In genomic region chr2:234329202-234329930, GRCh38 we compare ENCODE assay signal across 13 cellular contexts.
DNase-seq lines count a peak whose midpoint lies in the region; ATAC-seq, FAIRE-seq and TF ChIP-seq lines count a peak whose summit lies in the region.
"Had no signal": no experiment of that assay in that cellular context is flagged by ENCODE, and none has a peak within 500 bp of the region (broad histone marks: within the 10 kb centered on the region; RNA-seq: fewer than 3 reads in every experiment).

No MANE protein-coding gene starts in this region.

- TF ChIP-seq CTCF in H1 (IDR thresholded peaks at IDR 0.05; ENCODE audit: control extremely low read depth in 1 of 3, insufficient read depth in 1 of 3, low read depth in 1 of 3, low read length in 3 of 3) = no peak

- POLR2A ChIA-PET in H1 (lab: Charles Lee; ENCODE audit: partially characterized antibody) = no interaction called here

- H3K4me1 ChIP-seq in H1 (replicated peaks in 1 of 4; ENCODE audit: control insufficient read depth in 3 of 4, insufficient read depth in 4 of 4, low read length in 3 of 4) (peaks cover 0 to 10% (median 6%) of the 10 kb centered on the region in 4 experiments; a peak in 4 of 7 replicates), mesenchymal stem cell (ENCODE audit: control insufficient read depth, insufficient read depth, low read depth, low read length) (peaks cover 11% of the 10 kb centered on the region), trophoblast cell (ENCODE audit: control insufficient read depth in 1 of 2, insufficient read depth in 2 of 2, low read length in 2 of 2) (peaks cover 6 to 7% of the 10 kb centered on the region in 2 experiments)
- H3K4me1 ChIP-seq: BLaER1, psoas muscle had no signal

- no peak for TF ChIP-seq EP300 in H1 (IDR thresholded peaks at IDR 0.05; ENCODE audit: borderline replicate concordance in 1 of 2, low read depth in 2 of 2, low read length in 2 of 2)

- no peaks in the 10 kb centered on the region for H3K79me1 ChIP-seq in H1 (ENCODE audit: low read depth, low read length)
- H3K79me1 ChIP-seq in mesenchymal stem cell (replicated peaks; ENCODE audit: low read length, poor library complexity, severe bottlenecking) = no peaks in the 10 kb centered on the region
- peaks cover 4% of the 10 kb centered on the region for H3K79me1 ChIP-seq in trophoblast cell (ENCODE audit: low read length)

- TF ChIP-seq RAD21 in H1 (IDR thresholded peaks at IDR 0.05 in 1 of 2, conservative IDR thresholded peaks at IDR 0.05 in 1 of 2; ENCODE audit: low read depth in 2 of 2, low read length in 2 of 2) = no peak

- H2BK120ac ChIP-seq in H1 (replicated peaks; ENCODE audit: low read depth, low read length) (no peak overlapping the region), mesenchymal stem cell (ENCODE audit: low read depth, low read length) (no peak overlapping the region), trophoblast cell (ENCODE audit: insufficient read depth, low read length, poor library complexity) (no peak overlapping the region)

- TF ChIP-seq POLR2A in H1 (IDR thresholded peaks at IDR 0.05; ENCODE audit: control extremely low read depth in 1 of 2, low read depth in 2 of 2, low read length in 2 of 2) = no peak

- H3K23ac ChIP-seq in H1 (ENCODE audit: insufficient read length) (no peak overlapping the region), mesenchymal stem cell (ENCODE audit: low read length in 2 of 2) (no peak overlapping the region), trophoblast cell (ENCODE audit: low read length) (no peak overlapping the region)

- H4K20me1 ChIP-seq in H1 (replicated peaks in 1 of 2; ENCODE audit: control insufficient read depth in 1 of 2, insufficient read depth in 2 of 2, low read length in 2 of 2) = no peaks in the 10 kb centered on the region
- H4K20me1 ChIP-seq: BLaER1 had no signal

- no peak overlapping the region for H4K12ac ChIP-seq in trophoblast cell (ENCODE audit: low read depth, low read length)

- H3K23me2 ChIP-seq in H1 (ENCODE audit: low read depth, low read length) = no peaks in the 10 kb centered on the region

- no peak overlapping the region for H2BK20ac ChIP-seq in H1 (ENCODE audit: low read length)

- no peak for FAIRE-seq in H1 (lab: Jason Lieb, UNC)

- H2BK12ac ChIP-seq in H1 (ENCODE audit: low read depth, low read length) (no peak overlapping the region), mesenchymal stem cell (ENCODE audit: low read length in 2 of 2) (no peak overlapping the region), trophoblast cell (ENCODE audit: low read length) (no peak overlapping the region)

- no peak overlapping the region for H3K4me3 ChIP-seq in H1 (ENCODE audit: extremely low read depth in 1 of 4, insufficient read depth in 2 of 4, low read depth in 3 of 4, low read length in 4 of 4)
- H3K4me3 ChIP-seq in mesenchymal stem cell (ENCODE audit: insufficient read depth in 1 of 2, low read depth in 1 of 2, low read length in 2 of 2) = no peak overlapping the region
- no peak overlapping the region for H3K4me3 ChIP-seq in trophoblast cell (ENCODE audit: low read depth, low read length)
- H3K4me3 ChIP-seq: BLaER1, psoas muscle had no signal

- no peak overlapping the region for H3K27ac ChIP-seq in H1 (ENCODE audit: low read depth, low read length)
- no peak overlapping the region for H3K27ac ChIP-seq in mesenchymal stem cell (ENCODE audit: low read length, poor library complexity, severe bottlenecking)
- no peak overlapping the region for H3K27ac ChIP-seq in trophoblast cell (ENCODE audit: low read depth, low read length)
- H3K27ac ChIP-seq: BLaER1, psoas muscle had no signal

- no peak overlapping the region for H2AFZ ChIP-seq in H1 (ENCODE audit: low read length)
- no peak overlapping the region for H2AFZ ChIP-seq in mesenchymal stem cell (ENCODE audit: low read depth, low read length)
- H2AFZ ChIP-seq in trophoblast cell (ENCODE audit: insufficient read depth, low read length, poor library complexity) = no peak overlapping the region

- H3K27me3 ChIP-seq in H1 (replicated peaks in 1 of 4; ENCODE audit: control insufficient read depth in 3 of 4, extremely low read depth in 1 of 4, insufficient read depth in 3 of 4, low read length in 3 of 4) (no peaks in the 10 kb centered on the region; a peak in 1 of 7 replicates), mesenchymal stem cell (ENCODE audit: control insufficient read depth in 1 of 2, insufficient read depth in 1 of 2, low read length in 2 of 2) (peaks cover 0 to 5% of the 10 kb centered on the region in 2 experiments), trophoblast cell (ENCODE audit: insufficient read depth, low read length) (no peaks in the 10 kb centered on the region)
- H3K27me3 ChIP-seq: BLaER1 had no signal

- H2BK5ac ChIP-seq in H1 (ENCODE audit: low read depth, low read length) (no peak overlapping the region), mesenchymal stem cell (ENCODE audit: low read depth, low read length, poor library complexity, severe bottlenecking) (no peak overlapping the region), trophoblast cell (ENCODE audit: low read depth, low read length, poor library complexity) (no peak overlapping the region)

- H3K36me3 ChIP-seq in H1 (ENCODE audit: control insufficient read depth in 2 of 4, insufficient read depth in 4 of 4, low read length in 3 of 4) = no peaks in the 10 kb centered on the region
- H3K36me3 ChIP-seq in mesenchymal stem cell (ENCODE audit: control insufficient read depth in 1 of 2, insufficient read depth in 2 of 2, low read depth in 1 of 2, low read length in 2 of 2) = no peaks in the 10 kb centered on the region
- no peaks in the 10 kb centered on the region for H3K36me3 ChIP-seq in trophoblast cell (ENCODE audit: control insufficient read depth in 1 of 2, insufficient read depth in 2 of 2, low read length in 2 of 2)
- H3K36me3 ChIP-seq: BLaER1 had no signal

- H3K4ac ChIP-seq in H1 (replicated peaks; ENCODE audit: insufficient read length, low read depth, low read length) (no peak overlapping the region), mesenchymal stem cell (ENCODE audit: low read depth in 1 of 2, low read length in 2 of 2) (no peak overlapping the region), trophoblast cell (ENCODE audit: low read depth, low read length) (no peak overlapping the region)

- CTCF ChIA-PET in H1 (lab: Charles Lee; ENCODE audit: partially characterized antibody) = no interaction called here

- H2BK15ac ChIP-seq in H1 (ENCODE audit: low read length) = 0 out of 2 replicates have a peak overlapping the region, but pooled peaks have one; percentile 18
- H2BK15ac ChIP-seq in mesenchymal stem cell (ENCODE audit: low read depth, poor library complexity, severe bottlenecking) = no peak overlapping the region

- peak in 2 of 3 experiments; percentile 14 to 29 for DNase-seq in NCI-H1417 (lab: John Stamatoyannopoulos, UW)
- no peak for DNase-seq in NCI-H1417 treated with DMSO at 0.1 percent for 48 hours (lab: John Stamatoyannopoulos, UW)
- DNase-seq in NCI-H345 (lab: John Stamatoyannopoulos, UW) = peak; percentile 85
- DNase-seq in H1 (ENCODE audit: low read depth in 1 of 2, low spot score in 2 of 2) = no peak
- DNase-seq in mesenchymal stem cell = peak; percentile 49
- no peak for DNase-seq in trophoblast cell
- DNase-seq: 8988T; activated naive CD8-positive, alpha-beta T cell treated with anti-CD3 and anti-CD28 coated beads, Interleukin-2, amount 10 ng/mL, durations not matched to agents 7 days and 5 days; NCI-H1092; psoas muscle had no signal

- H4K8ac ChIP-seq in H1 (ENCODE audit: extremely low read depth, insufficient read depth, low read length) (0 out of 2 replicates have a peak overlapping the region, but pooled peaks have one; percentile 32), mesenchymal stem cell (ENCODE audit: low read length) (no peak overlapping the region), trophoblast cell (ENCODE audit: low read depth, low read length) (no peak overlapping the region)

- H3K79me2 ChIP-seq in H1 (ENCODE audit: control insufficient read depth in 1 of 2, insufficient read depth in 2 of 2, low read length in 2 of 2) = no peaks in the 10 kb centered on the region
- H3K79me2 ChIP-seq in trophoblast cell (ENCODE audit: control insufficient read depth, insufficient read depth, low read length, poor library complexity) = peaks cover 1% of the 10 kb centered on the region

- no peak overlapping the region for H3K14ac ChIP-seq in H1 (ENCODE audit: insufficient read length)
- peak overlapping the region in 1 of 2 experiments; percentile 22 for H3K14ac ChIP-seq in mesenchymal stem cell (ENCODE audit: low read length in 2 of 2)
- no peak overlapping the region for H3K14ac ChIP-seq in trophoblast cell (ENCODE audit: low read length)

- ATAC-seq in HG03135 (IDR thresholded peaks at IDR 0.05; ENCODE audit: unreplicated experiment) (no peak), GM18861 (IDR thresholded peaks at IDR 0.05; ENCODE audit: unreplicated experiment) (no peak)
- ATAC-seq: psoas muscle had no signal

- H3K9ac ChIP-seq in H1 (replicated peaks in 1 of 4; ENCODE audit: extremely low read depth in 1 of 4, low read depth in 3 of 4, low read length in 3 of 4) (no peak overlapping the region), mesenchymal stem cell (ENCODE audit: low read length) (no peak overlapping the region), trophoblast cell (ENCODE audit: low read length) (no peak overlapping the region)
- H3K9ac ChIP-seq: BLaER1 had no signal

- H3K9me3 ChIP-seq in H1 (ENCODE audit: insufficient read depth in 2 of 2, low read depth in 1 of 2, low read length in 1 of 2) (no peaks in the 10 kb centered on the region), mesenchymal stem cell (ENCODE audit: control insufficient read depth, low read length) (no peaks in the 10 kb centered on the region), trophoblast cell (ENCODE audit: insufficient read depth, low read depth, low read length) (no peaks in the 10 kb centered on the region)
- H3K9me3 ChIP-seq: psoas muscle had no signal

- H2AK5ac ChIP-seq in H1 (ENCODE audit: low read depth, low read length) = no peak overlapping the region
- no peak overlapping the region for H2AK5ac ChIP-seq in mesenchymal stem cell (ENCODE audit: low read length, severe bottlenecking)
- H2AK5ac ChIP-seq in trophoblast cell (ENCODE audit: low read length) = no peak overlapping the region

- H3K18ac ChIP-seq in H1 (ENCODE audit: extremely low read depth, low read length) = no peak overlapping the region
- H3K18ac ChIP-seq in mesenchymal stem cell (ENCODE audit: low read depth in 1 of 2, low read length in 2 of 2) = no peak overlapping the region
- H3K18ac ChIP-seq in trophoblast cell (ENCODE audit: low read length) = no peak overlapping the region

- H3K56ac ChIP-seq in H1 (replicated peaks; ENCODE audit: insufficient read length, low read depth, low read length) = no peak overlapping the region

- no peak overlapping the region for H4K91ac ChIP-seq in H1 (replicated peaks; ENCODE audit: insufficient read length, low read length)
- H4K91ac ChIP-seq in mesenchymal stem cell (ENCODE audit: low read length) = no peak overlapping the region
- no peak overlapping the region for H4K91ac ChIP-seq in trophoblast cell (ENCODE audit: low read depth, low read length)

- H4K5ac ChIP-seq in H1 (ENCODE audit: insufficient read length, low read depth, low read length) = no peak overlapping the region

- 95% methylated on average over 12 of the region's 12 CpGs; no CpG with 5 or more reads in 1 of the 2 experiments for WGBS in H1 (ENCODE audit: extremely low coverage in 1 of 2, insufficient coverage in 1 of 2, insufficient read length in 1 of 2, insufficient replicate concordance in 2 of 2, low coverage in 1 of 2, low lambda C conversion rate in 2 of 2, missing lambda C conversion rate in 1 of 2), 2 experiments
- WGBS in mesenchymal stem cell = 89% methylated on average over 12 of the region's 12 CpGs
- no CpG with 5 or more reads among the region's 12 CpGs for WGBS in trophoblast cell (ENCODE audit: extremely low coverage, insufficient coverage, insufficient read length)

- no peak overlapping the region for H3K4me2 ChIP-seq in H1 (ENCODE audit: insufficient read depth in 1 of 2, low read depth in 2 of 2, low read length in 2 of 2)
- no peak overlapping the region for H3K4me2 ChIP-seq in mesenchymal stem cell (ENCODE audit: low read length, poor library complexity, severe bottlenecking)
- H3K4me2 ChIP-seq in trophoblast cell (ENCODE audit: low read length) = no peak overlapping the region
- H3K4me2 ChIP-seq: BLaER1 had no signal

Comparison
In these comparisons a context has a peak if more than half of its experiments do, and no peak if none do; other contexts are left out.
1. DNase-seq: peak in NCI-H1417 (2 of 3), NCI-H345 (single experiment) and mesenchymal stem cell (single experiment); none in NCI-H1417 treated with DMSO at 0.1 percent for 48 hours (single experiment), H1 (0 of 2) and trophoblast cell (0 of 2).